ENCODE assay signal across 8 cellular contexts in genomic region chr12:105357162-105357691, GRCh38. TPM values are rescaled to one million over a fixed set of nuclear protein-coding genes. Genes with fewer than 3 reads are reported as not detected.
DNase-seq lines count a peak whose midpoint lies in the region; ATAC-seq and TF ChIP-seq lines count a peak whose summit lies in the region.

No MANE protein-coding gene starts in this region.

- 65 to 66% methylated on average over 6 of the region's 6 CpGs for WGBS in GM23248 (ENCODE audit: low coverage in 1 of 2, low lambda C conversion rate in 2 of 2, missing lambda C conversion rate in 2 of 2), 2 experiments
- WGBS in testis, 2 donors: 64 to 66% methylated on average over 6 of the region's 6 CpGs

- DNase-seq in GM23248: peak; percentile 40
- DNase-seq in naive B cell: no peak
- DNase-seq in testis: no peak
- no peak for DNase-seq in islet precursor cell
- no peak for DNase-seq in Right ventricle myocardium inferior (ENCODE audit: missing footprints)
- no peak for DNase-seq in DMS153 treated with DMSO at 0.1 percent for 48 hours (lab: John Stamatoyannopoulos, UW; ENCODE audit: unreplicated experiment)

- H4K20me1 ChIP-seq in GM23248 (ENCODE audit: insufficient read depth) (peaks cover 3% of the 10 kb centered on the region; the same call in 1 of the 2 replicates), Loucy (ENCODE audit: insufficient read depth, low read length, poor library complexity, severe bottlenecking) (peaks cover 29% of the 10 kb centered on the region)

- H3K36me3 ChIP-seq in GM23248 (ENCODE audit: low read depth) (peaks cover 11% of the 10 kb centered on the region; the same call in 1 of the 2 replicates), Loucy (ENCODE audit: insufficient read depth, low read length) (peaks cover 33% of the 10 kb centered on the region; the same call in 1 of the 2 replicates), testis (ENCODE audit: low read depth, missing control alignments) (no peaks in the 10 kb centered on the region)

- no peak overlapping the region for H3K4me2 ChIP-seq in GM23248 (ENCODE audit: unreplicated experiment)
- H3K4me2 ChIP-seq in Loucy (ENCODE audit: low read depth, low read length, poor library complexity, severe bottlenecking): peak overlapping the region; percentile 78

- H2AFZ ChIP-seq in GM23248 (no peak overlapping the region), Loucy (ENCODE audit: low read length) (no peak overlapping the region)

- H3K27me3 ChIP-seq in GM23248 (replicated peaks; ENCODE audit: insufficient read depth): no peaks in the 10 kb centered on the region
- no peaks in the 10 kb centered on the region for H3K27me3 ChIP-seq in Loucy (ENCODE audit: insufficient read depth, low read length, poor library complexity, severe bottlenecking)
- H3K27me3 ChIP-seq in testis: no peaks in the 10 kb centered on the region

- TF ChIP-seq CTCF in Loucy (conservative IDR thresholded peaks at IDR 0.05; ENCODE audit: low read length) (no peak), testis (IDR thresholded peaks at IDR 0.05) (no peak)

- no peak for TF ChIP-seq POLR2A in testis (IDR thresholded peaks at IDR 0.05)

- H3K27me3 Mint-ChIP-seq in naive B cell: peaks cover 0 to 5% (median 0%) of the 10 kb centered on the region in 3 donors

- ATAC-seq in GM18511 (IDR thresholded peaks at IDR 0.05; ENCODE audit: unreplicated experiment) (peak; percentile 78), naive B cell (ENCODE audit: low read depth in 2 of 2) (peak; percentile 54 to 56), Right ventricle myocardium inferior (no peak)

- in situ Hi-C loops in GM23248 (cut with MboI): no loop called here

- intact Hi-C loops in testis (cut with DNase I; ENCODE audit: low total_unique reads) (no loop called here), Right ventricle myocardium inferior (cut with DNase I) (no loop called here)

- H3K9me3 ChIP-seq in GM23248 (ENCODE audit: low read depth) (no peaks in the 10 kb centered on the region), Loucy (ENCODE audit: insufficient read depth, low read depth, low read length) (no peaks in the 10 kb centered on the region), testis (no peaks in the 10 kb centered on the region)

- H3K9me2 ChIP-seq in GM23248 (ENCODE audit: insufficient read depth) (no peaks in the 10 kb centered on the region), Loucy (replicated peaks; ENCODE audit: low read depth, low read length) (no peaks in the 10 kb centered on the region)

- H3K36me3 Mint-ChIP-seq in naive B cell: no peaks in the 10 kb centered on the region

- H3K4me3 Mint-ChIP-seq in naive B cell: peak overlapping the region in 7 of 8 donors; percentile 5 to 77 (median 50)

- H3F3A ChIP-seq in GM23248 (ENCODE audit: insufficient read depth): peaks cover 55% of the 10 kb centered on the region
- peaks cover 7% of the 10 kb centered on the region; the same call in 1 of the 2 replicates for H3F3A ChIP-seq in Loucy (ENCODE audit: low read depth)

- no peaks in the 10 kb centered on the region for H3K9me3 Mint-ChIP-seq in naive B cell

- H3K27ac ChIP-seq in GM23248 (no peak overlapping the region), testis (no peak overlapping the region)

- H3K79me2 ChIP-seq in GM23248 (ENCODE audit: insufficient read depth) (peaks cover 99% of the 10 kb centered on the region), Loucy (ENCODE audit: insufficient read depth, low read length) (peaks cover 87% of the 10 kb centered on the region)

- H3K4me3 ChIP-seq in GM23248 (no peak overlapping the region), Loucy (ENCODE audit: low read length, poor library complexity, severe bottlenecking) (peak overlapping the region; percentile 66), testis (no peak overlapping the region)

- peak overlapping the region in 5 of 6 donors; percentile 28 to 69 (median 48) for H3K27ac Mint-ChIP-seq in naive B cell

- H3K4me1 Mint-ChIP-seq in naive B cell: peaks cover 32 to 46% (median 39%) of the 10 kb centered on the region in 3 donors

- H3K4me1 ChIP-seq in GM23248 (ENCODE audit: insufficient read depth): peaks cover 34% of the 10 kb centered on the region
- peaks cover 65% of the 10 kb centered on the region for H3K4me1 ChIP-seq in Loucy (ENCODE audit: insufficient read depth, low read length, poor library complexity, severe bottlenecking)
- peaks cover 13% of the 10 kb centered on the region for H3K4me1 ChIP-seq in testis

- no peak overlapping the region for H3K9ac ChIP-seq in GM23248
- H3K9ac ChIP-seq in Loucy (ENCODE audit: low read depth, low read length, poor library complexity, severe bottlenecking): peak overlapping the region; percentile 57

RNA-seq across cellular contexts. Expression of gene C12orf75, which starts 26.7 kb away (rescaled TPM):
- 313 and 349 TPM in 2 replicates for total RNA-seq in GM23248 (2014; rRNA removed; shearing (Covaris generic))
- polyA plus RNA-seq in GM23248 (2016; fragmentation: Nextera tagmentation; extraction: Ambion mirVana): 590 and 607 TPM in 2 replicates
- 10 to 100 TPM; 10.9 to 56.4 (median 29.5) TPM for polyA plus RNA-seq in naive B cell (ENCODE audit: low read depth in 6 of 6)
- total RNA-seq in testis: 100 to 1,000 TPM; 112 to 121 TPM
- 144 TPM for polyA plus RNA-seq in testis (ENCODE audit: insufficient read depth, low read depth, low replicate concordance)
- total RNA-seq in Right ventricle myocardium inferior: 1.2 TPM

Comparison
In these comparisons a context has a peak if more than half of its experiments do, and no peak if none do; other contexts are left out.
1. RNA of gene C12orf75, which starts 26.7 kb away (total RNA-seq): 313 to 349 TPM in GM23248 and 112 to 121 TPM in testis; 1.2 TPM in Right ventricle myocardium inferior (single experiment); every median in the first group is over 10 times any median in the second.